Comparison of ENCODE assay signal across 26 cellular contexts in the genomic region with DNA sequence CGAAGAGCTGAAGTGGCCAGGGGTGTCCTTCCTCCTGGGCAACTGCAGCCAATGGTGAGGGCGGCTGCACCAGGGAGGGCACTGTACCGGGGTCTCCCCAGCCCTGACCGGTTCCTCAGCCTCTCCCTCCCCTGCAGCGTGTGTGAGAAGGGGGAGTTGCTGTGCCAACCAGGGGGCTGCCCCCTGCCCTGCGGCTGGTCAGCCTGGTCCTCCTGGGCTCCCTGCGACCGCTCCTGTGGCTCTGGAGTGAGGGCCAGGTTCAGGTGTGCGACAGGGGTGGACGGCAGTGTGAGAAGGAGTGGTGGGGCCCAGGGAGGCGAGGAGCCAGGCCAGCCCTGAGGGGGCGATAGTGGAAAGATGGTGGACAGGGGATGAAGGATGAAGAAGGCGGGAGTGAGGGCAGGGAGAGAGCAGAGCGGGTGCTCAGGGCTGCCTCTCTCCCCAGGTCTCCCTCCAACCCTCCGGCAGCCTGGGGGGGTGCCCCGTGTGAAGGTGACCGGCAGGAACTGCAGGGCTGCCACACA. TPM values are rescaled to one million over a fixed set of nuclear protein-coding genes. Genes with fewer than 3 reads are reported as not detected.
"Had no signal": no experiment of that assay in that cellular context is flagged by ENCODE, and none has a peak within 500 bp of the region (broad histone marks: within the 10 kb centered on the region; RNA-seq: fewer than 3 reads in every experiment).

No MANE protein-coding gene starts in this region.

- ATAC-seq: activated CD4-positive, alpha-beta T cell treated with anti-CD3 and anti-CD28 coated beads for 36 hours; activated CD4-positive, CD25-positive, alpha-beta regulatory T cell treated with anti-CD3 and anti-CD28 coated beads, Interleukin-2, amount 50 U/mL, for 24 hours; activated naive CD4-positive, alpha-beta T cell treated with anti-CD3 and anti-CD28 coated beads, Interleukin-2, amount 50 U/mL, for 72 hours; activated T-cell treated with anti-CD3 and anti-CD28 coated beads, Interleukin-2, amount 50 U/mL, for 4 hours had no signal

- H3K9me3 ChIP-seq: Peyer's patch, SJSA1 had no signal

- H3K27ac ChIP-seq: Peyer's patch, SJSA1 had no signal

- H3K36me3 ChIP-seq: Peyer's patch, SJSA1 had no signal

- H3K4me1 ChIP-seq: Peyer's patch, SJSA1 had no signal

- H3K4me3 ChIP-seq: Peyer's patch, SJSA1 had no signal

- DNase-seq: activated CD4-positive, alpha-beta T cell treated with anti-CD3 and anti-CD28 coated beads for 36 hours; activated CD4-positive, alpha-beta T cell treated with anti-CD3 and anti-CD28 coated beads, Interleukin-2, amount 10 ng/mL, durations not matched to agents 7 days and 5 days; activated CD4-positive, alpha-beta T cell treated with anti-CD3 and anti-CD28 coated beads, Interleukin-2, amount 50 U/mL, for 48 hours; activated CD8-positive, alpha-beta memory T cell treated with anti-CD3 and anti-CD28 coated beads, Interleukin-2, amount 50 U/mL, for 4 hours; activated gamma-delta T cell treated with Interleukin-2 at 50 U/mL for 16 hours; activated naive CD4-positive, alpha-beta T cell treated with anti-CD3 and anti-CD28 coated beads for 36 hours; activated T-cell treated with anti-CD3 and anti-CD28 coated beads for 4 hours; activated T-cell treated with anti-CD3 and anti-CD28 coated beads, Interleukin-2, amount 50 U/mL, for 4 hours; anterior cingulate cortex; central memory CD4-positive, alpha-beta T cell; NCI-H1105; NCI-H1417 treated with DMSO at 0.1 percent for 48 hours; NCI-H1930; NCI-H2081 treated with DMSO at 0.1 percent for 48 hours; NCI-H226; NCI-H446 treated with DMSO at 0.1 percent for 48 hours; Peyer's patch; RPMI8226; SHP77 treated with DMSO at 0.1 percent for 48 hours; SW 1271; T-helper 1 cell; T-helper 2 cell; T1000 had no signal

- H3K27me3 ChIP-seq: Peyer's patch had no signal

RNA-seq across cellular contexts. Expression of a gene that starts 30.2 kb away (rescaled TPM):
- total RNA-seq: SJSA1 had no signal
